Comparison of ENCODE assay signal across 11 cellular contexts in genomic region chr5:35857004-35857345, GRCh38. TPM values are rescaled to one million over a fixed set of nuclear protein-coding genes. Genes with fewer than 3 reads are reported as not detected.
DNase-seq lines count a peak whose midpoint lies in the region; ATAC-seq and TF ChIP-seq lines count a peak whose summit lies in the region.
"Had no signal": no experiment of that assay in that cellular context is flagged by ENCODE, and none has a peak within 500 bp of the region (broad histone marks: within the 10 kb centered on the region; RNA-seq: fewer than 3 reads in every experiment).

No MANE protein-coding gene starts in this region.

- peak overlapping the region; percentile 7 for H3K4me3 ChIP-seq in Loucy (ENCODE audit: low read length, poor library complexity, severe bottlenecking)
- H3K4me3 ChIP-seq in duodenal mucosa (ENCODE audit: low read depth in 1 of 2, low read length in 2 of 2) = peak overlapping the region; percentile 5 to 13
- H3K4me3 ChIP-seq in spleen = peak overlapping the region; percentile 0 to 66 (median 30)
- H3K4me3 ChIP-seq: A549 had no signal

- H3K9me3 ChIP-seq in Loucy (ENCODE audit: insufficient read depth, low read depth, low read length) = no peaks in the 10 kb centered on the region
- no peaks in the 10 kb centered on the region for H3K9me3 ChIP-seq in duodenal mucosa (ENCODE audit: control insufficient read depth in 1 of 2, low read length in 2 of 2)
- no peaks in the 10 kb centered on the region for H3K9me3 ChIP-seq in spleen
- H3K9me3 ChIP-seq: A549 had no signal

- H3F3A ChIP-seq in Loucy (ENCODE audit: low read depth) = no peaks in the 10 kb centered on the region

- H2AFZ ChIP-seq in Loucy (ENCODE audit: low read length) = peak overlapping the region; percentile 0; the same call in 1 of the 2 replicates

- H3K4me1 ChIP-seq in Loucy (ENCODE audit: insufficient read depth, low read length, poor library complexity, severe bottlenecking) (peaks cover 56% of the 10 kb centered on the region), duodenal mucosa (ENCODE audit: control insufficient read depth in 1 of 2, insufficient read depth in 2 of 2, low read length in 2 of 2) (peaks cover 2 to 3% of the 10 kb centered on the region in 2 donors), spleen (peaks cover 0 to 39% (median 18%) of the 10 kb centered on the region in 6 donors)

- H3K36me3 ChIP-seq in Loucy (ENCODE audit: insufficient read depth, low read length) (no peaks in the 10 kb centered on the region), duodenal mucosa (ENCODE audit: control insufficient read depth in 1 of 2, insufficient read depth in 2 of 2, low read length in 2 of 2) (no peaks in the 10 kb centered on the region), spleen (peaks cover 0 to 3% (median 0%) of the 10 kb centered on the region in 6 donors)

- H3K27me3 ChIP-seq in Loucy (ENCODE audit: insufficient read depth, low read length, poor library complexity, severe bottlenecking) (no peaks in the 10 kb centered on the region), duodenal mucosa (ENCODE audit: control insufficient read depth in 1 of 2, insufficient read depth in 2 of 2, low read length in 2 of 2) (no peaks in the 10 kb centered on the region), spleen (replicated peaks in 1 of 7) (no peaks in the 10 kb centered on the region)

- H3K27me3 Mint-ChIP-seq in activated CD4-positive, alpha-beta T cell treated with anti-CD3 and anti-CD28 coated beads for 36 hours = no peaks in the 10 kb centered on the region
- no peaks in the 10 kb centered on the region for H3K27me3 Mint-ChIP-seq in glutamatergic neuron (ENCODE audit: unreplicated experiment)

- CTCF ChIA-PET in activated CD4-positive, alpha-beta T cell treated with anti-CD3 and anti-CD28 coated beads for 36 hours (lab: Charles Lee) = interaction anchor here (0.8 to 8.6 kb wide), 9 partner anchors 19 to 78 kb away, joined by 3 to 58 read pairs (median 4); no protein-coding TSS in a partner anchor

- no peaks in the 10 kb centered on the region for H3K79me2 ChIP-seq in Loucy (ENCODE audit: insufficient read depth, low read length)

- H4K20me1 ChIP-seq in Loucy (ENCODE audit: insufficient read depth, low read length, poor library complexity, severe bottlenecking) = no peaks in the 10 kb centered on the region

- ATAC-seq in activated CD4-positive, alpha-beta T cell treated with anti-CD3 and anti-CD28 coated beads for 36 hours = peak; percentile 17
- ATAC-seq in HG02885 (IDR thresholded peaks at IDR 0.05; ENCODE audit: poor library complexity, unreplicated experiment) (no peak), HG02759 (IDR thresholded peaks at IDR 0.05; ENCODE audit: unreplicated experiment) (no peak)
- ATAC-seq: A549 had no signal

- H3K4me2 ChIP-seq in Loucy (ENCODE audit: low read depth, low read length, poor library complexity, severe bottlenecking) = peak overlapping the region; percentile 45
- H3K4me2 ChIP-seq: A549 had no signal

- no peaks in the 10 kb centered on the region for H3K9me3 Mint-ChIP-seq in activated CD4-positive, alpha-beta T cell treated with anti-CD3 and anti-CD28 coated beads for 36 hours (ENCODE audit: low read depth)
- H3K9me3 Mint-ChIP-seq in glutamatergic neuron (ENCODE audit: unreplicated experiment) = no peaks in the 10 kb centered on the region

- POLR2A ChIA-PET in activated CD4-positive, alpha-beta T cell treated with anti-CD3 and anti-CD28 coated beads for 36 hours (lab: Charles Lee) = interaction anchor here (0.8 to 7.5 kb wide), 9 partner anchors 18 to 185 kb away, joined by 3 to 64 read pairs (median 5); no protein-coding TSS in a partner anchor

- intact Hi-C loops in activated CD4-positive, alpha-beta T cell treated with anti-CD3 and anti-CD28 coated beads for 36 hours (cut with DNase I, micrococcal nuclease) = loop anchor here (1.0 to 5.0 kb wide), 10 partner anchors 21 to 1020 kb away; partner anchors contain the start of gene NIPBL (in 1 of the 2)
- intact Hi-C loops in spleen (cut with DNase I; ENCODE audit: low total_unique reads) = no loop called here

- peaks cover 69% of the 10 kb centered on the region for H3K4me1 Mint-ChIP-seq in activated CD4-positive, alpha-beta T cell treated with anti-CD3 and anti-CD28 coated beads for 36 hours
- no peaks in the 10 kb centered on the region for H3K4me1 Mint-ChIP-seq in glutamatergic neuron (ENCODE audit: low read depth, unreplicated experiment)

- no peaks in the 10 kb centered on the region for H3K9me2 ChIP-seq in Loucy (replicated peaks; ENCODE audit: low read depth, low read length)

- DNase-seq in activated CD4-positive, alpha-beta T cell treated with anti-CD3 and anti-CD28 coated beads for 36 hours = no peak
- DNase-seq in activated CD4-positive, alpha-beta T cell treated with anti-CD3 and anti-CD28 coated beads, Interleukin-2, amount 50 U/mL, for 1 hour = no peak
- DNase-seq in spleen (no peak), glutamatergic neuron (no peak)
- DNase-seq: T-helper 9 cell had no signal

- WGBS in spleen, 5 donors = 8 to 33% (median 16%) methylated on average over 1 of the region's 1 CpG

- TF ChIP-seq POLR2A in spleen (IDR thresholded peaks at IDR 0.05) = no peak

- no peak for TF ChIP-seq CTCF in Loucy (conservative IDR thresholded peaks at IDR 0.05; ENCODE audit: low read length)
- TF ChIP-seq CTCF in spleen (IDR thresholded peaks at IDR 0.05 in 8 of 11, conservative IDR thresholded peaks at IDR 0.05 in 3 of 11) = no peak
- no peak for TF ChIP-seq CTCF in glutamatergic neuron (IDR thresholded peaks at IDR 0.05; ENCODE audit: partially characterized antibody, unreplicated experiment)

- H3K36me3 Mint-ChIP-seq in activated CD4-positive, alpha-beta T cell treated with anti-CD3 and anti-CD28 coated beads for 36 hours (ENCODE audit: low read depth) = peaks cover 90% of the 10 kb centered on the region
- no peaks in the 10 kb centered on the region for H3K36me3 Mint-ChIP-seq in glutamatergic neuron (ENCODE audit: unreplicated experiment)

- no peak overlapping the region for H3K9ac ChIP-seq in Loucy (ENCODE audit: low read depth, low read length, poor library complexity, severe bottlenecking)
- H3K9ac ChIP-seq in duodenal mucosa (ENCODE audit: low read depth in 1 of 2, low read length in 2 of 2) = peak overlapping the region in 1 of 2 donors; percentile 28

- peak overlapping the region; percentile 99 for H3K27ac Mint-ChIP-seq in activated CD4-positive, alpha-beta T cell treated with anti-CD3 and anti-CD28 coated beads for 36 hours
- H3K27ac Mint-ChIP-seq in glutamatergic neuron (ENCODE audit: unreplicated experiment) = no peak overlapping the region

- no peak overlapping the region for H3K27ac ChIP-seq in duodenal mucosa (ENCODE audit: low read depth, low read length)
- peak overlapping the region; percentile 1 to 90 (median 65) for H3K27ac ChIP-seq in spleen
- H3K27ac ChIP-seq: A549 had no signal

- H3K4me3 Mint-ChIP-seq in activated CD4-positive, alpha-beta T cell treated with anti-CD3 and anti-CD28 coated beads for 36 hours = peak overlapping the region; percentile 89
- no peak overlapping the region for H3K4me3 Mint-ChIP-seq in glutamatergic neuron (ENCODE audit: unreplicated experiment)

RNA-seq across cellular contexts. Expression of gene IL7R, which starts 0.3 kb away (rescaled TPM):
- 100 to 1,000 TPM; 236 to 246 TPM for total RNA-seq in activated CD4-positive, alpha-beta T cell treated with anti-CD3 and anti-CD28 coated beads for 36 hours
- total RNA-seq in spleen = 100 to 1,000 TPM in 4 of 7 donors, 10 to 100 TPM in 3; 82.3 to 280 (median 130) TPM
- 10 to 100 TPM; 13.5 to 21.8 (median 16.3) TPM for polyA plus RNA-seq in spleen
- total RNA-seq in glutamatergic neuron (ENCODE audit: unreplicated experiment) = not detected
- total RNA-seq: NCI-H460 had no signal

Comparison
In these comparisons a context has a peak if more than half of its experiments do, and no peak if none do; other contexts are left out.
1. RNA of gene IL7R, which starts 0.3 kb away (total RNA-seq): 236 to 246 TPM in activated CD4-positive, alpha-beta T cell treated with anti-CD3 and anti-CD28 coated beads for 36 hours and 82.3 to 280 TPM in spleen; not detected in glutamatergic neuron (single experiment); every median in the first group is over 10 times any median in the second.
2. Peak in every context shown above with its lines, with median percentiles within 50 percentile points of each other: H3K4me3 ChIP-seq.